ENCODE assay signal across 10 cellular contexts in genomic region chr20:48384147-48384818, GRCh38.
A peak's percentile ranks its signal among the peaks of the same experiment; 100 is the strongest.
DNase-seq lines count a peak whose midpoint lies in the region; TF ChIP-seq lines count a peak whose summit lies in the region.
"Had no signal": no experiment of that assay in that cellular context is flagged by ENCODE, and none has a peak within 500 bp of the region (broad histone marks: within the 10 kb centered on the region; RNA-seq: fewer than 3 reads in every experiment).

No MANE protein-coding gene starts in this region.

- peaks cover 2% of the 10 kb centered on the region for H3K9me3 Mint-ChIP-seq in Calu3 (ENCODE audit: low read depth, unreplicated experiment)
- H3K9me3 Mint-ChIP-seq: dendritic cell treated with granulocyte-macrophage colony-stimulating factor and Interleukin-4, amounts not matched to agents 40 ng/mL and 50 ng/mL, for 4 days had no signal

- no peaks in the 10 kb centered on the region for H3K36me3 ChIP-seq in MG63

- intact Hi-C loops in Calu3 (cut with micrococcal nuclease; ENCODE audit: unreplicated experiment) = no loop called here

- TF ChIP-seq POLR2A in erythroblast (IDR thresholded peaks at IDR 0.05; ENCODE audit: low read length) = no peak

- H3K36me3 Mint-ChIP-seq in Calu3 (ENCODE audit: insufficient read depth, unreplicated experiment) = no peaks in the 10 kb centered on the region
- H3K36me3 Mint-ChIP-seq: CD14-positive monocyte had no signal

- H3K27me3 Mint-ChIP-seq in Calu3 (ENCODE audit: unreplicated experiment) = peaks cover 12% of the 10 kb centered on the region

- H3K4me3 ChIP-seq in MG63 (no peak overlapping the region), coronary artery (no peak overlapping the region)

- peak; percentile 39 for DNase-seq in 8988T
- DNase-seq in Calu3 = peak; percentile 57
- DNase-seq in MG63 = peak; percentile 25
- peak; percentile 27 to 64 for DNase-seq in erythroblast (lab: John Stamatoyannopoulos, UW)
- DNase-seq in NK-92 (lab: John Stamatoyannopoulos, UW; ENCODE audit: unreplicated experiment) = no peak
- no peak for DNase-seq in coronary artery (ENCODE audit: low spot score)
- no peak for DNase-seq in glomerular visceral epithelial cell (ENCODE audit: extremely low spot score)
- no peak for DNase-seq in HuH-7 (ENCODE audit: low spot score)

- no peak overlapping the region for H3K4me3 Mint-ChIP-seq in Calu3 (ENCODE audit: low read depth, unreplicated experiment)
- H3K4me3 Mint-ChIP-seq: CD14-positive monocyte; dendritic cell treated with granulocyte-macrophage colony-stimulating factor and Interleukin-4, amounts not matched to agents 40 ng/mL and 50 ng/mL, for 4 days had no signal

- no peak overlapping the region for H3K27ac ChIP-seq in coronary artery

- H3K9me3 ChIP-seq in MG63 = no peaks in the 10 kb centered on the region

- H3K27ac Mint-ChIP-seq in Calu3 (ENCODE audit: unreplicated experiment) = no peak overlapping the region
- H3K27ac Mint-ChIP-seq: CD14-positive monocyte; dendritic cell treated with granulocyte-macrophage colony-stimulating factor and Interleukin-4, amounts not matched to agents 40 ng/mL and 50 ng/mL, for 4 days had no signal

- no TSS peak for BruUV-seq in Calu3 (replicated peaks; lab: Mats Ljungman, UMichigan)

- TF ChIP-seq CTCF in Calu3 (IDR thresholded peaks at IDR 0.05; ENCODE audit: unreplicated experiment) (no peak), coronary artery (IDR thresholded peaks at IDR 0.05) (no peak)

- peaks cover 4% of the 10 kb centered on the region; the same call in 1 of the 2 replicates for H3K27me3 ChIP-seq in MG63

- H3K4me1 Mint-ChIP-seq in Calu3 (ENCODE audit: low read depth, unreplicated experiment) = peaks cover 7% of the 10 kb centered on the region
- H3K4me1 Mint-ChIP-seq: CD14-positive monocyte had no signal

- CTCF ChIA-PET in Calu3 (lab: Charles Lee) = no interaction called here

Comparison
In these comparisons a context has a peak if more than half of its experiments do, and no peak if none do; other contexts are left out.
1. DNase-seq: peak in 8988T (single experiment), Calu3 (single experiment), MG63 (single experiment) and erythroblast (2 of 2); none in NK-92 (single experiment), coronary artery (single experiment), glomerular visceral epithelial cell (single experiment) and HuH-7 (single experiment).